ENCODE assay signal across 17 cellular contexts in the genomic region with DNA sequence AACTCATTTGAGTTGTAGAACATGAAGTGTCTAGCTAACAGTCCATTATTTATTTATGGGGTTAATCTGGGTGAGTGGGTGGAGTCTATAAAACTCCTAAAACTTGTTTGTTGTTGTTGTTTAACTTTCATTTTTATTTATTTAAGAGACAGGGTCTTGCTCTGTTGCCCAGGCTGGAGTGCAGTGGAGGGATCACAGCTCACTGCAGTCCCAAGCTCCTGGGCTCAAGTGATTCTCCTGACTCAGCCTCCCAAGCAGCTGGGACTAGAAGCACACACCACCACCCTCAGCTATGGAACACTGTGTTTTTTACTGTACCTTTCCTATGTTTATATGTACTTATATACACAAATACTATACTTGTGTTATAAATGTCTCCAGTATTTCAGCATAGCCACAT.
DNase-seq lines count a peak whose midpoint lies in the region; ATAC-seq and TF ChIP-seq lines count a peak whose summit lies in the region.
"Had no signal": no experiment of that assay in that cellular context is flagged by ENCODE, and none has a peak within 500 bp of the region (broad histone marks: within the 10 kb centered on the region; RNA-seq: fewer than 3 reads in every experiment).

No MANE protein-coding gene starts in this region.

- H3K4me3 ChIP-seq in A673 (ENCODE audit: low read depth, low read length, poor library complexity, severe bottlenecking): no peak overlapping the region
- H3K4me3 ChIP-seq: GM23338 had no signal

- peaks cover 74% of the 10 kb centered on the region for H3K36me3 ChIP-seq in A673 (ENCODE audit: insufficient read depth, low read length, poor library complexity, severe bottlenecking)

- H3K27me3 Mint-ChIP-seq in CD4-positive, alpha-beta T cell: no peaks in the 10 kb centered on the region
- H3K27me3 Mint-ChIP-seq: CD4-positive, alpha-beta memory T cell had no signal

- H3K27me3 ChIP-seq in A673 (replicated peaks; ENCODE audit: insufficient read depth, low read depth, low read length, poor library complexity): no peaks in the 10 kb centered on the region
- no peaks in the 10 kb centered on the region for H3K27me3 ChIP-seq in CD4-positive, alpha-beta T cell (ENCODE audit: control insufficient read depth, insufficient read depth, low read length)
- H3K27me3 ChIP-seq: BE2C had no signal

- peaks cover 78% of the 10 kb centered on the region for H3K4me1 ChIP-seq in A673 (ENCODE audit: insufficient read depth, low read length, poor library complexity, severe bottlenecking)
- H3K4me1 ChIP-seq: BE2C had no signal

- intact Hi-C loops in A673 (cut with micrococcal nuclease; ENCODE audit: unreplicated experiment): loop anchor here (10.0 kb wide), 1 partner anchor 106 kb away; a partner anchor contains a TSS
- intact Hi-C loops in CD4-positive, alpha-beta T cell (cut with DNase I, micrococcal nuclease): no loop called here

- TF ChIP-seq CTCF in A673 (conservative IDR thresholded peaks at IDR 0.05; ENCODE audit: low read depth, low read length): no peak
- TF ChIP-seq CTCF in CD4-positive, alpha-beta T cell (IDR thresholded peaks at IDR 0.05): no peak

- peak overlapping the region; percentile 36 for H3K27ac Mint-ChIP-seq in CD4-positive, alpha-beta T cell
- H3K27ac Mint-ChIP-seq: GM23338, HFFc6 had no signal

- no peak for ATAC-seq in CD4-positive, alpha-beta T cell (ENCODE audit: poor library complexity)
- no peak for ATAC-seq in GM18861 (IDR thresholded peaks at IDR 0.05; ENCODE audit: unreplicated experiment)
- ATAC-seq: GM23338 had no signal

- H3K4me1 Mint-ChIP-seq in CD4-positive, alpha-beta T cell (ENCODE audit: low read depth): peaks cover 15% of the 10 kb centered on the region
- H3K4me1 Mint-ChIP-seq: GM23338 had no signal

- no peak overlapping the region for H3K4me3 Mint-ChIP-seq in CD4-positive, alpha-beta T cell
- H3K4me3 Mint-ChIP-seq: CD4-positive, alpha-beta memory T cell; GM23338; HFFc6 had no signal

- DNase-seq in A673 (ENCODE audit: low spot score) (no peak), substantia nigra (lab: John Stamatoyannopoulos, UW) (no peak), HUDEP-2 (lab: John Stamatoyannopoulos, UW; ENCODE audit: unreplicated experiment in 76 of 76) (no peak)
- DNase-seq in CD4-positive, alpha-beta T cell: no peak
- DNase-seq: ACHN; BE2C; C1 segment of cervical spinal cord; CD4-positive, alpha-beta memory T cell; DMS153; DMS79; GDM1; HCEC 1CT; HFFc6 had no signal

- POLR2A ChIA-PET in A673 (lab: Charles Lee; ENCODE audit: low non-redundant PET): no interaction called here
- POLR2A ChIA-PET in CD4-positive, alpha-beta T cell (lab: Charles Lee): interaction anchor here (1.1 kb wide), 1 partner anchor 108 kb away, joined by 5 read pairs; a partner anchor contains a TSS

- H3K36me3 Mint-ChIP-seq in CD4-positive, alpha-beta T cell (ENCODE audit: low read depth): peaks cover 77% of the 10 kb centered on the region

- H3K9me3 Mint-ChIP-seq in CD4-positive, alpha-beta T cell: no peaks in the 10 kb centered on the region
- H3K9me3 Mint-ChIP-seq: CD4-positive, alpha-beta memory T cell; GM23338; HFFc6 had no signal

- BruUV-seq in A673 (replicated peaks; lab: Mats Ljungman, UMichigan): no TSS peak

- H3K27ac ChIP-seq in A673 (ENCODE audit: low read depth, low read length, poor library complexity, severe bottlenecking): peak overlapping the region; percentile 11
- H3K27ac ChIP-seq in CD4-positive, alpha-beta T cell (ENCODE audit: low read depth, low read length): no peak overlapping the region
- H3K27ac ChIP-seq in angular gyrus (ENCODE audit: low read depth, low read length): peak overlapping the region; percentile 40
- H3K27ac ChIP-seq in substantia nigra (ENCODE audit: low read depth, low read length, poor library complexity, severe bottlenecking): peak overlapping the region; percentile 42
- H3K27ac ChIP-seq: HL-60 had no signal

- H3K9me3 ChIP-seq in A673 (ENCODE audit: low read depth, low read length, poor library complexity, severe bottlenecking): no peaks in the 10 kb centered on the region
- H3K9me3 ChIP-seq in CD4-positive, alpha-beta T cell (ENCODE audit: control insufficient read depth, low read length): no peaks in the 10 kb centered on the region
- H3K9me3 ChIP-seq: BE2C had no signal

- CTCF ChIA-PET in A673 (lab: Charles Lee): no interaction called here
- CTCF ChIA-PET in CD4-positive, alpha-beta T cell (lab: Charles Lee): no interaction called here
